Comparison of ENCODE assay signal across 18 cellular contexts in the genomic region with DNA sequence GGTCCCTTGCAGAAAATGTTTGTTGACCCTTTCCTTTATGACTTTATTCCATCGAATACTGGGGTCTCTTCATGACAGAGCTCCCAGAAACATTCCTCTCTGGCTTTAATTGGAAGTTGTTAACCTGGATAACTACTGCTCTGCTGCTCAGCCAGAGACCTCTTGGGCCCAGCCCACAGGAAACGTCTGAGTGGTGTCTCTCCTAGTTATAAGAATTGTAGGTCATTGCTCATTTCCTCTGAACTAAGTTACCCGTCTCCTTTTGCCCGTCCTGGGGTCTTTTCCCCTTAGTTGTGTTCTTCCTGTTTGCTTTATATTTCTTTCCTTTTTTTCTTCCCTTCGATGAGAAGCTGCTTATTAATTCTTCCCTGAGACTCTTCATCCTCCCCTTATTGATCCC. TPM values are rescaled to one million over a fixed set of nuclear protein-coding genes. Genes with fewer than 3 reads are reported as not detected.
DNase-seq lines count a peak whose midpoint lies in the region; ATAC-seq, FAIRE-seq and TF ChIP-seq lines count a peak whose summit lies in the region.
"Had no signal": no experiment of that assay in that cellular context is flagged by ENCODE, and none has a peak within 500 bp of the region (broad histone marks: within the 10 kb centered on the region; RNA-seq: fewer than 3 reads in every experiment).

No MANE protein-coding gene starts in this region.

- no peaks in the 10 kb centered on the region for H3K27me3 ChIP-seq in BLaER1 treated with 17β-estradiol and CSF1 and Interleukin-3, amounts not matched to agents 10 nM and 100 nM
- H3K27me3 ChIP-seq in endothelial cell of umbilical vein (ENCODE audit: control insufficient read depth in 2 of 2, insufficient read depth in 2 of 2, low read length in 2 of 2) = no peaks in the 10 kb centered on the region

- no peaks in the 10 kb centered on the region for H3K27me3 Mint-ChIP-seq in activated CD8-positive, alpha-beta T cell treated with anti-CD3 and anti-CD28 coated beads for 36 hours
- H3K27me3 Mint-ChIP-seq: B cell had no signal

- peak overlapping the region; percentile 60 for H3K4me3 Mint-ChIP-seq in activated CD8-positive, alpha-beta T cell treated with anti-CD3 and anti-CD28 coated beads for 36 hours
- H3K4me3 Mint-ChIP-seq: B cell, neural crest cell had no signal

- H3K9ac ChIP-seq in BLaER1 treated with 17β-estradiol and CSF1 and Interleukin-3, amounts not matched to agents 10 nM and 100 nM = no peak overlapping the region; a peak in 1 of 22 replicates
- H3K9ac ChIP-seq in endothelial cell of umbilical vein (replicated peaks; ENCODE audit: extremely low read depth, insufficient read depth, low read length) = peak overlapping the region; percentile 25
- H3K9ac ChIP-seq: GM23248 had no signal

- peak overlapping the region; percentile 39 to 73 (median 64); a peak in 21 of 22 replicates for H3K4me2 ChIP-seq in BLaER1 treated with 17β-estradiol and CSF1 and Interleukin-3, amounts not matched to agents 10 nM and 100 nM
- H3K4me2 ChIP-seq in endothelial cell of umbilical vein (ENCODE audit: insufficient read depth, low read length) = peak overlapping the region; percentile 47

- H3K36me3 Mint-ChIP-seq in activated CD8-positive, alpha-beta T cell treated with anti-CD3 and anti-CD28 coated beads for 36 hours (ENCODE audit: low read depth) = peaks cover 2% of the 10 kb centered on the region

- no peak for TF ChIP-seq POLR2A in H54 (IDR thresholded peaks at IDR 0.05; ENCODE audit: low read depth, low read length)
- peak; percentile 50 for TF ChIP-seq POLR2A in endothelial cell of umbilical vein (IDR thresholded peaks at IDR 0.05; ENCODE audit: low read depth, low read length)

- no TSS peak for BruUV-seq in endothelial cell of umbilical vein (replicated peaks; lab: Mats Ljungman, UMichigan)

- H3K36me3 ChIP-seq in BLaER1 treated with 17β-estradiol and CSF1 and Interleukin-3, amounts not matched to agents 10 nM and 100 nM = peaks cover 0 to 11% (median 0%) of the 10 kb centered on the region in 11 experiments; a peak in 2 of 22 replicates
- H3K36me3 ChIP-seq in endothelial cell of umbilical vein (ENCODE audit: control insufficient read depth in 2 of 2, extremely low read depth in 1 of 2, insufficient read depth in 2 of 2, low read length in 2 of 2) = no peaks in the 10 kb centered on the region

- no peaks in the 10 kb centered on the region for H3K9me1 ChIP-seq in endothelial cell of umbilical vein (replicated peaks; ENCODE audit: control insufficient read depth, extremely low read depth, insufficient read depth, low read length)

- TF ChIP-seq CTCF in activated CD8-positive, alpha-beta T cell treated with anti-CD3 and anti-CD28 coated beads for 36 hours (IDR thresholded peaks at IDR 0.05) = no peak
- TF ChIP-seq CTCF in endothelial cell of umbilical vein (IDR thresholded peaks at IDR 0.05; ENCODE audit: extremely low read depth in 1 of 2, insufficient read depth in 1 of 2, low read depth in 1 of 2, low read length in 2 of 2) = no peak

- dilution Hi-C loops in endothelial cell of umbilical vein (cut with MboI; ENCODE audit: extremely low pct_ligation_motif_present, low sequenced_read_pairs) = no loop called here

- CTCF ChIA-PET in activated CD8-positive, alpha-beta T cell treated with anti-CD3 and anti-CD28 coated beads for 36 hours (lab: Charles Lee) = interaction anchor here (1.2 to 2.5 kb wide), 4 partner anchors 8 to 102 kb away, joined by 3 to 16 read pairs (median 8); a partner anchor contains a TSS
- CTCF ChIA-PET in endothelial cell of umbilical vein (lab: Charles Lee) = interaction anchor here (0.7 to 3.0 kb wide), 10 partner anchors 9 to 102 kb away, joined by 3 to 14 read pairs (median 4); a partner anchor contains a TSS

- peak overlapping the region in 6 of 11 experiments; percentile 11 to 43 (median 22); a peak in 6 of 22 replicates for H3K27ac ChIP-seq in BLaER1 treated with 17β-estradiol and CSF1 and Interleukin-3, amounts not matched to agents 10 nM and 100 nM
- peak overlapping the region; percentile 95 for H3K27ac ChIP-seq in endothelial cell of umbilical vein (ENCODE audit: insufficient read depth, low read depth, low read length)
- H3K27ac ChIP-seq: epithelial cell of prostate, GM23248 had no signal

- H3K4me1 ChIP-seq in BLaER1 treated with 17β-estradiol and CSF1 and Interleukin-3, amounts not matched to agents 10 nM and 100 nM = peaks cover 11 to 29% (median 19%) of the 10 kb centered on the region in 10 experiments
- H3K4me1 ChIP-seq in endothelial cell of umbilical vein (ENCODE audit: control insufficient read depth, extremely low read depth, insufficient read depth, low read length) = peaks cover 41% of the 10 kb centered on the region

- peak overlapping the region in 1 of 10 experiments; percentile 2; a peak in 2 of 20 replicates for H3K4me3 ChIP-seq in BLaER1 treated with 17β-estradiol and CSF1 and Interleukin-3, amounts not matched to agents 10 nM and 100 nM
- no peak overlapping the region for H3K4me3 ChIP-seq in endothelial cell of umbilical vein (replicated peaks in 1 of 3; ENCODE audit: insufficient read depth in 1 of 3, low read depth in 1 of 3, low read length in 3 of 3)
- H3K4me3 ChIP-seq: GM23248, lung had no signal

- no peaks in the 10 kb centered on the region for H4K20me1 ChIP-seq in BLaER1 treated with 17β-estradiol and CSF1 and Interleukin-3, amounts not matched to agents 10 nM and 100 nM
- no peaks in the 10 kb centered on the region for H4K20me1 ChIP-seq in endothelial cell of umbilical vein (replicated peaks; ENCODE audit: control insufficient read depth, extremely low read depth, insufficient read depth, low read length)

- FAIRE-seq in H54 (lab: Jason Lieb, UNC) (peak; percentile 38), endothelial cell of umbilical vein (lab: Jason Lieb, UNC) (peak; percentile 85)

- no peaks in the 10 kb centered on the region for H3K9me3 Mint-ChIP-seq in activated CD8-positive, alpha-beta T cell treated with anti-CD3 and anti-CD28 coated beads for 36 hours
- H3K9me3 Mint-ChIP-seq: neural crest cell had no signal

- H3K79me2 ChIP-seq in endothelial cell of umbilical vein (ENCODE audit: control insufficient read depth, insufficient read depth, low read length) = no peaks in the 10 kb centered on the region

- H2AFZ ChIP-seq in endothelial cell of umbilical vein (ENCODE audit: low read depth, low read length) = no peak overlapping the region
- H2AFZ ChIP-seq: GM23248 had no signal

- peaks cover 0 to 22% (median 13%) of the 10 kb centered on the region in 11 experiments; a peak in 15 of 22 replicates for H3K9me3 ChIP-seq in BLaER1 treated with 17β-estradiol and CSF1 and Interleukin-3, amounts not matched to agents 10 nM and 100 nM (replicated peaks in 1 of 11)
- no peaks in the 10 kb centered on the region for H3K9me3 ChIP-seq in endothelial cell of umbilical vein (replicated peaks; ENCODE audit: control insufficient read depth, insufficient read depth, low read length)

- DNase-seq in H54 (ENCODE audit: insufficient read length, low spot score) = no peak
- DNase-seq in activated CD8-positive, alpha-beta T cell treated with anti-CD3 and anti-CD28 coated beads for 36 hours = peak; percentile 59
- peak; percentile 91 for DNase-seq in endothelial cell of umbilical vein (ENCODE audit: low read depth, low spot score)
- DNase-seq in mesenteric fat pad (ENCODE audit: low spot score) = no peak
- no peak for DNase-seq in iPS-NIHi11 (ENCODE audit: low spot score)
- DNase-seq: amniotic stem cell, DMS53, GM23248, NCI-H1417 treated with DMSO at 0.1 percent for 48 hours, retina, SHP77 had no signal

- intact Hi-C loops in activated CD8-positive, alpha-beta T cell treated with anti-CD3 and anti-CD28 coated beads for 36 hours (cut with micrococcal nuclease) = no loop called here
- intact Hi-C loops in endothelial cell of umbilical vein (cut with micrococcal nuclease) = loop anchor here (1.0 to 5.0 kb wide), 3 partner anchors 9 to 454 kb away; a partner anchor contains a TSS

- peak overlapping the region; percentile 90 for H3K27ac Mint-ChIP-seq in activated CD8-positive, alpha-beta T cell treated with anti-CD3 and anti-CD28 coated beads for 36 hours
- H3K27ac Mint-ChIP-seq: B cell had no signal

- POLR2A ChIA-PET in activated CD8-positive, alpha-beta T cell treated with anti-CD3 and anti-CD28 coated beads for 36 hours (lab: Charles Lee) = interaction anchor here (1.1 to 2.4 kb wide), 2 partner anchors 9 to 10 kb away, joined by 4 to 11 read pairs; a partner anchor contains a TSS
- POLR2A ChIA-PET in endothelial cell of umbilical vein (lab: Charles Lee) = no interaction called here

- H3K4me1 Mint-ChIP-seq in activated CD8-positive, alpha-beta T cell treated with anti-CD3 and anti-CD28 coated beads for 36 hours (ENCODE audit: low read depth) = peaks cover 58% of the 10 kb centered on the region

- peak; percentile 86 for ATAC-seq in activated CD8-positive, alpha-beta T cell treated with anti-CD3 and anti-CD28 coated beads for 36 hours
- ATAC-seq in GM19035 (IDR thresholded peaks at IDR 0.05; ENCODE audit: unreplicated experiment) (no peak), GM18867 (IDR thresholded peaks at IDR 0.05; ENCODE audit: unreplicated experiment) (no peak)

TF ChIP-seq in endothelial cell of umbilical vein, 7 proteins besides CTCF, POLR2A, EP300 and RAD21:
- peak; percentile 73 for TF ChIP-seq JUN (IDR thresholded peaks at IDR 0.05; ENCODE audit: borderline replicate concordance, insufficient read depth, insufficient read length, low read depth)
- TF ChIP-seq GATA2 (IDR thresholded peaks at IDR 0.05; ENCODE audit: insufficient read depth, insufficient read length, low read depth, low read length) = peak; percentile 64
- TF ChIP-seq MYC (IDR thresholded peaks at IDR 0.05; ENCODE audit: low read depth, low read length) = no peak
- TF ChIP-seq POLR2AphosphoS5 (IDR thresholded peaks at IDR 0.05; ENCODE audit: insufficient read depth, low read depth, low read length) = peak; percentile 88
- peak; percentile 87 for TF ChIP-seq FOS (IDR thresholded peaks at IDR 0.05; ENCODE audit: borderline replicate concordance, insufficient read depth, low read length)
TF ChIP-seq in endothelial cell of umbilical vein: peak in this region for 4.

RNA-seq across cellular contexts. Expression of a gene that starts 9.0 kb away (rescaled TPM):
- 1 to 10 TPM; 3.2 to 3.3 TPM for total RNA-seq in activated CD8-positive, alpha-beta T cell treated with anti-CD3 and anti-CD28 coated beads for 36 hours
- total RNA-seq in endothelial cell of umbilical vein = 11.4 and 13.9 TPM in 2 replicates
- 3.9 and 5.9 TPM in 2 replicates for polyA plus RNA-seq in endothelial cell of umbilical vein
- polyA plus RNA-seq in endothelial cell of umbilical vein (2011; cell fraction: cytosol; rRNA removed) = 8.3 and 9.3 TPM in 2 replicates
- 6.9 and 7.4 TPM in 2 replicates for polyA plus RNA-seq in endothelial cell of umbilical vein (2011; cell fraction: nucleus; rRNA removed)
- 5.1 and 9.4 TPM in 2 replicates for polyA plus RNA-seq in endothelial cell of umbilical vein (2012)
- 16.7 and 19.0 TPM in 2 replicates for polyA minus RNA-seq in endothelial cell of umbilical vein
- 5.5 TPM for polyA minus RNA-seq in endothelial cell of umbilical vein (2011; cell fraction: cytosol; rRNA and poly(A)+ RNA removed)
- 10.2 and 16.2 TPM in 2 replicates for polyA minus RNA-seq in endothelial cell of umbilical vein (2011; cell fraction: nucleus; rRNA and poly(A)+ RNA removed)
- 22.1 TPM for total RNA-seq in mesenteric fat pad

Comparison
In these comparisons a context has a peak if more than half of its experiments do, and no peak if none do; other contexts are left out.
1. DNase-seq: peak in activated CD8-positive, alpha-beta T cell treated with anti-CD3 and anti-CD28 coated beads for 36 hours (single experiment) and endothelial cell of umbilical vein (single experiment); none in H54 (single experiment), mesenteric fat pad (single experiment) and iPS-NIHi11 (single experiment).